ENCODE assay signal across 1 cellular context in genomic region chr3:182910939-182911781, GRCh38.
TF ChIP-seq lines count a peak whose summit lies in the region.

No MANE protein-coding gene starts in this region.

TF ChIP-seq in IMR-90, 13 proteins besides CTCF, POLR2A, EP300 and RAD21 (continued from another document):
- TF ChIP-seq USF2 (IDR thresholded peaks at IDR 0.05; ENCODE audit: low read depth, low read length) (no peak), CHD1 (IDR thresholded peaks at IDR 0.05; ENCODE audit: low read depth, low read length) (no peak), MXI1 (IDR thresholded peaks at IDR 0.05; ENCODE audit: borderline replicate concordance, low read depth, low read length) (no peak), ELK1 (IDR thresholded peaks at IDR 0.05; ENCODE audit: borderline replicate concordance, low read depth, low read length) (no peak), NFE2L2 (IDR thresholded peaks at IDR 0.05; ENCODE audit: low read depth, low read length) (no peak), BHLHE40 (IDR thresholded peaks at IDR 0.05; ENCODE audit: low read depth, low read length) (no peak), MAZ (IDR thresholded peaks at IDR 0.05; ENCODE audit: borderline replicate concordance, low read depth, low read length) (no peak), RCOR1 (IDR thresholded peaks at IDR 0.05; ENCODE audit: insufficient replicate concordance, low read length) (no peak), SMC3 (IDR thresholded peaks at IDR 0.05; ENCODE audit: low read depth, low read length) (no peak)
TF ChIP-seq in IMR-90: peak in this region for 0.
